ENCODE assay signal across 13 cellular contexts in genomic region chr2:197455428-197455827, GRCh38. TPM values are rescaled to one million over a fixed set of nuclear protein-coding genes. Genes with fewer than 3 reads are reported as not detected.
A peak's percentile ranks its signal among the peaks of the same experiment; 100 is the strongest.
DNase-seq lines count a peak whose midpoint lies in the region; ATAC-seq and TF ChIP-seq lines count a peak whose summit lies in the region.
"Had no signal": no experiment of that assay in that cellular context is flagged by ENCODE, and none has a peak within 500 bp of the region (broad histone marks: within the 10 kb centered on the region; RNA-seq: fewer than 3 reads in every experiment).

No MANE protein-coding gene starts in this region.

- peaks cover 15% of the 10 kb centered on the region for H3K36me3 Mint-ChIP-seq in CD4-positive, CD25-positive, alpha-beta regulatory T cell
- H3K36me3 Mint-ChIP-seq in naive thymus-derived CD4-positive, alpha-beta T cell = peaks cover 0 to 5% (median 1%) of the 10 kb centered on the region in 5 donors

- H3K27ac ChIP-seq in CD4-positive, CD25-positive, alpha-beta regulatory T cell (ENCODE audit: insufficient read depth, low read length, poor library complexity, severe bottlenecking) = peak overlapping the region; percentile 49
- no peak overlapping the region for H3K27ac ChIP-seq in naive thymus-derived CD4-positive, alpha-beta T cell (ENCODE audit: low read depth, low read length)
- H3K27ac ChIP-seq: SK-N-MC had no signal

- CTCF ChIA-PET in naive thymus-derived CD4-positive, alpha-beta T cell (lab: Charles Lee) = no interaction called here

- H3K9ac ChIP-seq in adipocyte (ENCODE audit: low read length) = no peak overlapping the region

- H3K9me3 ChIP-seq in CD4-positive, CD25-positive, alpha-beta regulatory T cell (ENCODE audit: control insufficient read depth in 2 of 2, low read length in 2 of 2) = no peaks in the 10 kb centered on the region
- no peaks in the 10 kb centered on the region for H3K9me3 ChIP-seq in adipocyte (ENCODE audit: control insufficient read depth, low read length)
- H3K9me3 ChIP-seq in naive thymus-derived CD4-positive, alpha-beta T cell (ENCODE audit: control insufficient read depth in 2 of 3, low read length in 3 of 3) = no peaks in the 10 kb centered on the region

- DNase-seq in CD4-positive, CD25-positive, alpha-beta regulatory T cell = no peak
- DNase-seq in HFF-Myc (ENCODE audit: extremely low read depth, low read depth) (no peak), adipocyte (ENCODE audit: low read depth) (no peak)
- no peak for DNase-seq in naive thymus-derived CD4-positive, alpha-beta T cell
- no peak for DNase-seq in central memory CD4-positive, alpha-beta T cell
- DNase-seq: activated effector memory CD4-positive, alpha-beta T cell treated with anti-CD3 and anti-CD28 coated beads, Interleukin-2, amount 50 U/mL, for 16 hours; cortex of kidney; KG1; midbrain had no signal

- H3K9me3 Mint-ChIP-seq in CD4-positive, CD25-positive, alpha-beta regulatory T cell = no peaks in the 10 kb centered on the region
- H3K9me3 Mint-ChIP-seq in naive thymus-derived CD4-positive, alpha-beta T cell = peaks cover 0 to 6% (median 0%) of the 10 kb centered on the region in 11 donors

- peaks cover 30% of the 10 kb centered on the region for H3K4me1 ChIP-seq in CD4-positive, CD25-positive, alpha-beta regulatory T cell (ENCODE audit: control insufficient read depth, insufficient read depth, low read length, poor library complexity, severe bottlenecking)
- peaks cover 47% of the 10 kb centered on the region for H3K4me1 ChIP-seq in adipocyte (ENCODE audit: control insufficient read depth, insufficient read depth, low read length)
- H3K4me1 ChIP-seq in naive thymus-derived CD4-positive, alpha-beta T cell (ENCODE audit: control insufficient read depth in 2 of 2, insufficient read depth in 2 of 2, low read length in 2 of 2) = peaks cover 16% of the 10 kb centered on the region in 2 donors

- H3K4me3 Mint-ChIP-seq in CD4-positive, CD25-positive, alpha-beta regulatory T cell = peak overlapping the region; percentile 70 to 98 (median 76)
- H3K4me3 Mint-ChIP-seq in naive thymus-derived CD4-positive, alpha-beta T cell = peak overlapping the region in 8 of 10 donors; percentile 23 to 100 (median 68)

- peaks cover 11% of the 10 kb centered on the region for H3K36me3 ChIP-seq in CD4-positive, CD25-positive, alpha-beta regulatory T cell (ENCODE audit: control insufficient read depth, insufficient read depth, low read length)
- peaks cover 14% of the 10 kb centered on the region for H3K36me3 ChIP-seq in adipocyte (ENCODE audit: control insufficient read depth, insufficient read depth, low read length, severe bottlenecking)
- H3K36me3 ChIP-seq in naive thymus-derived CD4-positive, alpha-beta T cell (ENCODE audit: control insufficient read depth in 2 of 3, insufficient read depth in 3 of 3, low read length in 3 of 3) = peaks cover 0 to 17% (median 6%) of the 10 kb centered on the region in 3 experiments

- H3K4me3 ChIP-seq in CD4-positive, CD25-positive, alpha-beta regulatory T cell (ENCODE audit: low read depth, low read length) = peak overlapping the region; percentile 100
- H3K4me3 ChIP-seq in HFF-Myc (replicated peaks; ENCODE audit: low read depth, low read length) (peak overlapping the region; percentile 80; the same call in 1 of the 2 replicates), adipocyte (ENCODE audit: low read length) (peak overlapping the region; percentile 96)
- H3K4me3 ChIP-seq in naive thymus-derived CD4-positive, alpha-beta T cell (ENCODE audit: low read length) = no peak overlapping the region

- H3K27me3 Mint-ChIP-seq in CD4-positive, CD25-positive, alpha-beta regulatory T cell = no peaks in the 10 kb centered on the region
- H3K27me3 Mint-ChIP-seq in naive thymus-derived CD4-positive, alpha-beta T cell = no peaks in the 10 kb centered on the region

- POLR2A ChIA-PET in naive thymus-derived CD4-positive, alpha-beta T cell (lab: Charles Lee) = interaction anchor here (5.4 to 7.8 kb wide), 2 partner anchors 22 to 45 kb away, joined by 69 to 176 read pairs; partner anchors contain the start of genes HSPD1, HSPE1 and SF3B1

- peak overlapping the region in 1 of 3 donors; percentile 68 for H3K27ac Mint-ChIP-seq in CD4-positive, CD25-positive, alpha-beta regulatory T cell
- H3K27ac Mint-ChIP-seq in naive thymus-derived CD4-positive, alpha-beta T cell = peak overlapping the region in 5 of 9 donors; percentile 2 to 99 (median 46)

- no peak for TF ChIP-seq CTCF in HFF-Myc (IDR thresholded peaks at IDR 0.05; ENCODE audit: low read depth, low read length, missing control alignments)

- H3K4me1 Mint-ChIP-seq in CD4-positive, CD25-positive, alpha-beta regulatory T cell = peaks cover 32 to 74% (median 58%) of the 10 kb centered on the region in 4 donors
- H3K4me1 Mint-ChIP-seq in naive thymus-derived CD4-positive, alpha-beta T cell = peaks cover 29 to 73% (median 64%) of the 10 kb centered on the region in 7 donors

- intact Hi-C loops in naive thymus-derived CD4-positive, alpha-beta T cell (cut with micrococcal nuclease) = loop anchor here in 1 of 2 donors (5.0 kb wide), 1 partner anchor 33 kb away; no protein-coding TSS in a partner anchor

- no peaks in the 10 kb centered on the region for H3K27me3 ChIP-seq in CD4-positive, CD25-positive, alpha-beta regulatory T cell (ENCODE audit: control insufficient read depth, insufficient read depth, low read length)
- H3K27me3 ChIP-seq in adipocyte (replicated peaks; ENCODE audit: control insufficient read depth, insufficient read depth, low read length) = no peaks in the 10 kb centered on the region
- H3K27me3 ChIP-seq in naive thymus-derived CD4-positive, alpha-beta T cell (ENCODE audit: control insufficient read depth in 2 of 2, insufficient read depth in 2 of 2, low read length in 2 of 2) = no peaks in the 10 kb centered on the region

- ATAC-seq in CD4-positive, CD25-positive, alpha-beta regulatory T cell (ENCODE audit: low read depth in 2 of 2) = no peak
- no peak for ATAC-seq in naive thymus-derived CD4-positive, alpha-beta T cell
- ATAC-seq in GM21447 (IDR thresholded peaks at IDR 0.05; ENCODE audit: unreplicated experiment) = no peak
- ATAC-seq in HG03469 (IDR thresholded peaks at IDR 0.05; ENCODE audit: unreplicated experiment) = no peak
- no peak for ATAC-seq in GM21423 (IDR thresholded peaks at IDR 0.05; ENCODE audit: unreplicated experiment)

RNA-seq across cellular contexts. Expression of gene COQ10B, which starts 2.1 kb away (rescaled TPM):
- total RNA-seq in CD4-positive, CD25-positive, alpha-beta regulatory T cell = 73.9 TPM
- polyA plus RNA-seq in CD4-positive, CD25-positive, alpha-beta regulatory T cell = 10 to 100 TPM; 49.2 to 58.2 (median 53.6) TPM
- 10 to 100 TPM; 22.9 to 57.2 (median 30.5) TPM for total RNA-seq in naive thymus-derived CD4-positive, alpha-beta T cell
- polyA plus RNA-seq in naive thymus-derived CD4-positive, alpha-beta T cell = 10 to 100 TPM; 31.9 to 54.9 TPM

RNA-seq across cellular contexts. Expression of gene SF3B1, which starts 20.6 kb away (rescaled TPM):
- total RNA-seq in CD4-positive, CD25-positive, alpha-beta regulatory T cell = 662 TPM
- polyA plus RNA-seq in CD4-positive, CD25-positive, alpha-beta regulatory T cell = 100 to 1,000 TPM; 136 to 197 (median 164) TPM
- 100 to 1,000 TPM; 330 to 737 (median 528) TPM for total RNA-seq in naive thymus-derived CD4-positive, alpha-beta T cell
- 100 to 1,000 TPM; 130 to 145 TPM for polyA plus RNA-seq in naive thymus-derived CD4-positive, alpha-beta T cell

RNA-seq across cellular contexts. Expression of gene HSPD1, which starts 44.2 kb away (rescaled TPM):
- total RNA-seq in CD4-positive, CD25-positive, alpha-beta regulatory T cell = 183 TPM
- 100 to 1,000 TPM in 1 of 4 donors, 10 to 100 TPM in 3; 81.1 to 108 (median 93.2) TPM for polyA plus RNA-seq in CD4-positive, CD25-positive, alpha-beta regulatory T cell
- 100 to 1,000 TPM; 127 to 276 (median 137) TPM for total RNA-seq in naive thymus-derived CD4-positive, alpha-beta T cell
- polyA plus RNA-seq in naive thymus-derived CD4-positive, alpha-beta T cell = 100 to 1,000 TPM; 103 to 116 TPM

RNA-seq across cellular contexts. Expression of gene HSPE1, which starts 44.8 kb away (rescaled TPM):
- 90.4 TPM for total RNA-seq in CD4-positive, CD25-positive, alpha-beta regulatory T cell
- 100 to 1,000 TPM; 110 to 133 (median 121) TPM for polyA plus RNA-seq in CD4-positive, CD25-positive, alpha-beta regulatory T cell
- 100 to 1,000 TPM in 1 of 5 experiments, 10 to 100 TPM in 4; 46.3 to 127 (median 52.2) TPM for total RNA-seq in naive thymus-derived CD4-positive, alpha-beta T cell
- polyA plus RNA-seq in naive thymus-derived CD4-positive, alpha-beta T cell = 100 to 1,000 TPM; 134 to 137 TPM
